In the genomic region with DNA sequence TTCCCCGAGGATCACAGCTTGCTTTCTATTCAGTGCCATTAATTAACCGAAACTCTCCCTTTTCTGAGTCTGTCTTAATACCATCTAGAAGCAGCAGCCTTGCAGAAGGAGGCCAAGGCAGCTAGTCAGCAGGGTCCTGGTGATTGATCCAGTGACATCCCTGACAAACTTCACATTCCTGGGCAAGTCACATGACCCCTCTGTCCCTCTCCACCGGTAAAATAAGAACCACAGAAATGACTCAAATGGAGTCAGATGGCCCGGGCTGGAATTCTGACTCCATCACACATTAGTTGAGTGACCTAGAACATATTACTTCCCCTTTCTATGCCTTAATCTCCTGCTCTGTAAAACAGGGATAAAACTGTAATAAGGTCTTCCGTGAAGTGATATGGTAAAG, we compare ENCODE assay signal across 25 cellular contexts. TPM values are rescaled to one million over a fixed set of nuclear protein-coding genes. Genes with fewer than 3 reads are reported as not detected.
"Had no signal": no experiment of that assay in that cellular context is flagged by ENCODE, and none has a peak within 500 bp of the region (broad histone marks: within the 10 kb centered on the region; RNA-seq: fewer than 3 reads in every experiment).

No MANE protein-coding gene starts in this region.

- H3K36me3 ChIP-seq: heart left ventricle, ovary, sigmoid colon, spleen, suprapubic skin, thoracic aorta, tibial artery, upper lobe of right lung had no signal

- H3K9me3 ChIP-seq: heart left ventricle, ovary, sigmoid colon, spleen, suprapubic skin, thoracic aorta, tibial artery, upper lobe of right lung had no signal

- DNase-seq: heart left ventricle; hypothalamus; islet precursor cell; left cardiac atrium; mesendoderm; naive B cell; ovary; right cardiac atrium; sigmoid colon; small intestine; spleen; stimulated activated CD4-positive, alpha-beta T cell treated with anti-CD3 and anti-CD28 coated beads, Interleukin-4, amount 100 ng/mL, for 24 hours; stimulated activated naive CD4-positive, alpha-beta T cell; tibial artery; trophoblast cell; upper lobe of right lung had no signal

- H3K27me3 ChIP-seq: heart left ventricle, ovary, sigmoid colon, spleen, suprapubic skin, tibial artery, upper lobe of right lung had no signal

- ATAC-seq: heart left ventricle; left cardiac atrium; left lobe of liver; natural killer cell treated with Interleukin-12 subunit alpha and Interleukin-12 subunit beta and Interleukin-15 and Interleukin-18, amount 100 ng/mL, for 72 hours; right cardiac atrium; stimulated activated effector memory CD8-positive, alpha-beta T cell treated with anti-CD3 and anti-CD28 coated beads, Interleukin-12 subunit alpha, Interleukin-12 subunit beta, amount 100 ng/mL, for 72 hours; upper lobe of right lung had no signal

- H3K27ac ChIP-seq: ovary, sigmoid colon, spleen, suprapubic skin, thoracic aorta, tibial artery, upper lobe of right lung had no signal

- H3K4me3 ChIP-seq: heart left ventricle, lung, ovary, sigmoid colon, spleen, suprapubic skin, thoracic aorta, tibial artery, upper lobe of right lung had no signal

- FAIRE-seq: small intestine, urothelium cell line had no signal

RNA-seq across cellular contexts. Expression of gene ACSL5, which starts 17.2 kb away (rescaled TPM):
- total RNA-seq: mesothelial cell of epicardium had no signal
- polyA plus RNA-seq: neural cell had no signal
